ENCODE assay signal across 18 cellular contexts in genomic region chr14:53501361-53502320, GRCh38.
DNase-seq lines count a peak whose midpoint lies in the region; FAIRE-seq and TF ChIP-seq lines count a peak whose summit lies in the region.
"Had no signal": no experiment of that assay in that cellular context is flagged by ENCODE, and none has a peak within 500 bp of the region (broad histone marks: within the 10 kb centered on the region; RNA-seq: fewer than 3 reads in every experiment).

No MANE protein-coding gene starts in this region.

- CTCF ChIA-PET in MCF 10A (lab: Yijun Ruan, JAX) (interaction anchor here (0.6 to 1.3 kb wide), 3 partner anchors 23 to 86 kb away, joined by 3 to 4 read pairs (median 3); no protein-coding TSS in a partner anchor), mammary epithelial cell (lab: Charles Lee; ENCODE audit: low non-redundant PET) (interaction anchor here (0.6 kb wide), 1 partner anchor 14 kb away, joined by 3 read pairs; no protein-coding TSS in a partner anchor)
- CTCF ChIA-PET in CD8-positive, alpha-beta memory T cell (lab: Charles Lee) = no interaction called here

- no peak overlapping the region for H3K9ac ChIP-seq in mammary epithelial cell (ENCODE audit: insufficient read depth, low read length)

- 24% methylated on average over 4 of the region's 4 CpGs for WGBS in mammary epithelial cell (ENCODE audit: low coverage, missing lambda C conversion rate)

- FAIRE-seq in bronchial epithelial cell (lab: Jason Lieb, UNC) = peak; percentile 64

- peaks cover 25% of the 10 kb centered on the region for H3K4me1 Mint-ChIP-seq in MCF 10A (ENCODE audit: insufficient read depth, unreplicated experiment)
- no peaks in the 10 kb centered on the region for H3K4me1 Mint-ChIP-seq in activated T-helper 2 cell treated with anti-CD3 and anti-CD28 coated beads, Interferon-gamma antibody, Interleukin-2, Interleukin-4, amounts not matched to agents 10 μg/mL and 5 μg/mL and 100 μg/mL, durations not matched to agents 14 hours and 24 hours and 36 hours (ENCODE audit: low read depth)
- no peaks in the 10 kb centered on the region for H3K4me1 Mint-ChIP-seq in CD8-positive, alpha-beta memory T cell
- H3K4me1 Mint-ChIP-seq: CD4-positive, alpha-beta memory T cell; T-helper 17 cell had no signal

- H3K27ac Mint-ChIP-seq in MCF 10A (ENCODE audit: low read depth, unreplicated experiment) = no peak overlapping the region
- no peak overlapping the region for H3K27ac Mint-ChIP-seq in activated T-helper 2 cell treated with anti-CD3 and anti-CD28 coated beads, Interferon-gamma antibody, Interleukin-2, Interleukin-4, amounts not matched to agents 10 μg/mL and 5 μg/mL and 100 μg/mL, durations not matched to agents 14 hours and 24 hours and 36 hours
- H3K27ac Mint-ChIP-seq in CD8-positive, alpha-beta memory T cell = no peak overlapping the region
- H3K27ac Mint-ChIP-seq: CD4-positive, alpha-beta memory T cell; T-helper 17 cell had no signal

- no peaks in the 10 kb centered on the region for H3K4me1 ChIP-seq in mammary epithelial cell (ENCODE audit: insufficient read depth, low read length)
- H3K4me1 ChIP-seq in CD8-positive, alpha-beta memory T cell (ENCODE audit: insufficient read depth, low read length) = no peaks in the 10 kb centered on the region
- H3K4me1 ChIP-seq: left ventricle myocardium inferior, spleen, tibial artery had no signal

- no peak overlapping the region for H3K4me2 ChIP-seq in mammary epithelial cell (ENCODE audit: insufficient read depth, low read depth, low read length)

- no peak overlapping the region for H2AFZ ChIP-seq in mammary epithelial cell (ENCODE audit: low read depth, low read length)

- DNase-seq in MCF 10A (ENCODE audit: unreplicated experiment) = peak; percentile 75
- DNase-seq in mammary epithelial cell = no peak
- DNase-seq in bronchial epithelial cell (ENCODE audit: low read depth) = peak; percentile 17
- peak; percentile 94 for DNase-seq in iris pigment epithelial cell (ENCODE audit: low read depth)
- no peak for DNase-seq in activated T-helper 2 cell treated with anti-CD3 and anti-CD28 coated beads, Interferon-gamma antibody, Interleukin-2, Interleukin-4, amounts not matched to agents 10 μg/mL and 5 μg/mL and 100 μg/mL, durations not matched to agents 14 hours and 24 hours and 36 hours (ENCODE audit: low spot score)
- DNase-seq in CD8-positive, alpha-beta memory T cell = no peak
- DNase-seq in NCI-H146 (lab: John Stamatoyannopoulos, UW) = no peak
- DNase-seq in NCI-H1105 treated with DMSO at 0.1 percent for 48 hours (lab: John Stamatoyannopoulos, UW) = no peak
- DNase-seq: 8988T; activated CD4-positive, CD25-positive, alpha-beta regulatory T cell; CD4-positive, alpha-beta memory T cell; DMS79; left ventricle myocardium inferior; SHP77 treated with DMSO at 0.1 percent for 48 hours; spleen; T-helper 17 cell; tibial artery had no signal

- H3K36me3 ChIP-seq in mammary epithelial cell (ENCODE audit: insufficient read depth, low read length) (no peaks in the 10 kb centered on the region), bronchial epithelial cell (ENCODE audit: control insufficient read depth, insufficient read depth, low read length) (no peaks in the 10 kb centered on the region)
- no peaks in the 10 kb centered on the region for H3K36me3 ChIP-seq in CD8-positive, alpha-beta memory T cell (ENCODE audit: insufficient read depth, low read length)
- H3K36me3 ChIP-seq: left ventricle myocardium inferior, ovary, spleen, tibial artery had no signal

- H3K4me3 Mint-ChIP-seq in MCF 10A (ENCODE audit: unreplicated experiment) = no peak overlapping the region
- no peak overlapping the region for H3K4me3 Mint-ChIP-seq in activated T-helper 2 cell treated with anti-CD3 and anti-CD28 coated beads, Interferon-gamma antibody, Interleukin-2, Interleukin-4, amounts not matched to agents 10 μg/mL and 5 μg/mL and 100 μg/mL, durations not matched to agents 14 hours and 24 hours and 36 hours (ENCODE audit: low read depth)
- no peak overlapping the region for H3K4me3 Mint-ChIP-seq in CD8-positive, alpha-beta memory T cell
- H3K4me3 Mint-ChIP-seq: CD4-positive, alpha-beta memory T cell; T-helper 17 cell had no signal

- H3K27ac ChIP-seq in mammary epithelial cell (ENCODE audit: insufficient read depth, low read depth, low read length) = no peak overlapping the region
- no peak overlapping the region for H3K27ac ChIP-seq in CD8-positive, alpha-beta memory T cell (ENCODE audit: low read depth, low read length)
- H3K27ac ChIP-seq: left ventricle myocardium inferior, ovary, spleen, tibial artery had no signal

- H3K9me3 Mint-ChIP-seq in MCF 10A (ENCODE audit: unreplicated experiment) = peaks cover 14% of the 10 kb centered on the region
- peaks cover 28% of the 10 kb centered on the region for H3K9me3 Mint-ChIP-seq in activated T-helper 2 cell treated with anti-CD3 and anti-CD28 coated beads, Interferon-gamma antibody, Interleukin-2, Interleukin-4, amounts not matched to agents 10 μg/mL and 5 μg/mL and 100 μg/mL, durations not matched to agents 14 hours and 24 hours and 36 hours
- peaks cover 32 to 54% (median 43%) of the 10 kb centered on the region in 5 donors for H3K9me3 Mint-ChIP-seq in CD8-positive, alpha-beta memory T cell

- in situ Hi-C loops in mammary epithelial cell (cut with MboI; ENCODE audit: low sequenced_read_pairs in 2 of 2) = no loop called here

- H3K27me3 ChIP-seq in mammary epithelial cell (ENCODE audit: insufficient read depth, low read length) = no peaks in the 10 kb centered on the region
- no peaks in the 10 kb centered on the region for H3K27me3 ChIP-seq in bronchial epithelial cell (ENCODE audit: control insufficient read depth, insufficient read depth, low read length)
- H3K27me3 ChIP-seq in CD8-positive, alpha-beta memory T cell (ENCODE audit: insufficient read depth, low read length, poor library complexity, severe bottlenecking) = no peaks in the 10 kb centered on the region
- H3K27me3 ChIP-seq: ovary, spleen, tibial artery had no signal

- no peaks in the 10 kb centered on the region for H3K27me3 Mint-ChIP-seq in MCF 10A (ENCODE audit: insufficient read depth, unreplicated experiment)
- peaks cover 9% of the 10 kb centered on the region for H3K27me3 Mint-ChIP-seq in activated T-helper 2 cell treated with anti-CD3 and anti-CD28 coated beads, Interferon-gamma antibody, Interleukin-2, Interleukin-4, amounts not matched to agents 10 μg/mL and 5 μg/mL and 100 μg/mL, durations not matched to agents 14 hours and 24 hours and 36 hours (ENCODE audit: low read depth)
- H3K27me3 Mint-ChIP-seq in CD8-positive, alpha-beta memory T cell = peaks cover 0 to 2% of the 10 kb centered on the region in 2 donors
- H3K27me3 Mint-ChIP-seq: T-helper 17 cell had no signal

- dilution Hi-C loops in mammary epithelial cell (cut with HindIII; ENCODE audit: low sequenced_read_pairs) = no loop called here

- no peak for TF ChIP-seq CTCF in MCF 10A (IDR thresholded peaks at IDR 0.05; ENCODE audit: unreplicated experiment)
- no peak for TF ChIP-seq CTCF in mammary epithelial cell (conservative IDR thresholded peaks at IDR 0.05 in 1 of 2, IDR thresholded peaks at IDR 0.05 in 1 of 2; ENCODE audit: extremely low read depth in 1 of 2, insufficient read depth in 1 of 2, low read depth in 1 of 2, low read length in 2 of 2)
- no peak for TF ChIP-seq CTCF in bronchial epithelial cell (IDR thresholded peaks at IDR 0.05; ENCODE audit: insufficient read depth, low read length, severe bottlenecking)

- no peak overlapping the region for H3K4me3 ChIP-seq in mammary epithelial cell (replicated peaks in 1 of 3; ENCODE audit: insufficient read depth in 1 of 3, low read depth in 2 of 3, low read length in 3 of 3)
- H3K4me3 ChIP-seq in bronchial epithelial cell (ENCODE audit: low read depth, low read length) = no peak overlapping the region
- no peak overlapping the region for H3K4me3 ChIP-seq in CD8-positive, alpha-beta memory T cell (ENCODE audit: low read length)
- H3K4me3 ChIP-seq: left ventricle myocardium inferior, ovary, spleen, tibial artery had no signal

- intact Hi-C loops in MCF 10A (cut with micrococcal nuclease) (no loop called here), mammary epithelial cell (cut with micrococcal nuclease) (no loop called here)
- intact Hi-C loops in activated T-helper 2 cell treated with anti-CD3 and anti-CD28 coated beads, Interferon-gamma antibody, Interleukin-2, Interleukin-4, amounts not matched to agents 10 μg/mL and 5 μg/mL and 100 μg/mL, durations not matched to agents 14 hours and 24 hours and 36 hours (cut with micrococcal nuclease) = no loop called here

- no peaks in the 10 kb centered on the region for H4K20me1 ChIP-seq in mammary epithelial cell (ENCODE audit: insufficient read depth, low read length)

- POLR2A ChIA-PET in MCF 10A (lab: Yijun Ruan, JAX) = interaction anchor here (0.7 to 2.8 kb wide), 14 partner anchors 8 to 937 kb away, joined by 3 to 25 read pairs (median 4); partner anchors contain the start of gene DDHD1
- POLR2A ChIA-PET in CD8-positive, alpha-beta memory T cell (lab: Charles Lee) = no interaction called here

- no TSS peak for BruUV-seq in MCF 10A (replicated peaks; lab: Mats Ljungman, UMichigan)
- no TSS peak for BruUV-seq in mammary epithelial cell (replicated peaks; lab: Mats Ljungman, UMichigan)

- H3K79me2 ChIP-seq in mammary epithelial cell (ENCODE audit: insufficient read depth, low read length) = no peaks in the 10 kb centered on the region

- H3K9me3 ChIP-seq in mammary epithelial cell (replicated peaks; ENCODE audit: insufficient read depth, low read length) = peaks cover 5% of the 10 kb centered on the region
- H3K9me3 ChIP-seq in CD8-positive, alpha-beta memory T cell (ENCODE audit: low read length) = no peaks in the 10 kb centered on the region
- H3K9me3 ChIP-seq: ovary, tibial artery had no signal

- H3K36me3 Mint-ChIP-seq in MCF 10A (ENCODE audit: insufficient read depth, unreplicated experiment) = peaks cover 6% of the 10 kb centered on the region
- no peaks in the 10 kb centered on the region for H3K36me3 Mint-ChIP-seq in activated T-helper 2 cell treated with anti-CD3 and anti-CD28 coated beads, Interferon-gamma antibody, Interleukin-2, Interleukin-4, amounts not matched to agents 10 μg/mL and 5 μg/mL and 100 μg/mL, durations not matched to agents 14 hours and 24 hours and 36 hours (ENCODE audit: low read depth)
- peaks cover 0 to 8% (median 0%) of the 10 kb centered on the region in 3 donors for H3K36me3 Mint-ChIP-seq in CD8-positive, alpha-beta memory T cell
- H3K36me3 Mint-ChIP-seq: CD4-positive, alpha-beta memory T cell had no signal

Comparison
In these comparisons a context has a peak if more than half of its experiments do, and no peak if none do; other contexts are left out.
1. DNase-seq: peak in MCF 10A (single experiment), bronchial epithelial cell (single experiment) and iris pigment epithelial cell (single experiment); none in mammary epithelial cell (single experiment), activated T-helper 2 cell treated with anti-CD3 and anti-CD28 coated beads, Interferon-gamma antibody, Interleukin-2, Interleukin-4, amounts not matched to agents 10 μg/mL and 5 μg/mL and 100 μg/mL, durations not matched to agents 14 hours and 24 hours and 36 hours (single experiment), CD8-positive, alpha-beta memory T cell (0 of 5), NCI-H146 (single experiment) and NCI-H1105 treated with DMSO at 0.1 percent for 48 hours (single experiment).